12 cellular contexts compared by ENCODE assay signal in the genomic region with DNA sequence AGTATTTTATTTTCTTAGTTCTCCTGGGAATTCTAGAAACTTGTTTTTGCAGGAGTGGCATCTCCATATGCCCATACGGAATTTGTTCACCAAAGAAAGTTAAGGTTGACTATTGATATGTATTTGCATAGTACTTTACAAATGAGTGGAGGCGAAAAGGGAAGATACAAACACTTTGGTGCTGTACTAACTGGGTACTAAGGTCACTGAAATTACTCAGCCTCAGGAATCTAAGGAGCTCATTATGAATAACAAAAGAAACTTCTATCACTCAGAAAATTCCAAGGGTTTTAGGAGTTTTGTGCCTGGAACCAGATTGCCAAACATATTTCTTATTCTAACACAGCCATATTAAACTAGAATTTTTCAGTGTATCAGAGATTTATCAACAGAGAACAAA. TPM values are rescaled to one million over a fixed set of nuclear protein-coding genes. Genes with fewer than 3 reads are reported as not detected.
DNase-seq lines count a peak whose midpoint lies in the region; ATAC-seq, FAIRE-seq and TF ChIP-seq lines count a peak whose summit lies in the region.
"Had no signal": no experiment of that assay in that cellular context is flagged by ENCODE, and none has a peak within 500 bp of the region (broad histone marks: within the 10 kb centered on the region; RNA-seq: fewer than 3 reads in every experiment).

No MANE protein-coding gene starts in this region.

- POLR2A ChIA-PET in GM12878 (lab: Charles Lee), result no interaction called here

- peak; percentile 34 for ATAC-seq in GM19023 (IDR thresholded peaks at IDR 0.05; ENCODE audit: unreplicated experiment)
- ATAC-seq in HG02885 (IDR thresholded peaks at IDR 0.05; ENCODE audit: poor library complexity, unreplicated experiment), result peak; percentile 63
- peak; percentile 71 for ATAC-seq in GM12878
- no peak for ATAC-seq in HG03108 (IDR thresholded peaks at IDR 0.05; ENCODE audit: unreplicated experiment)
- ATAC-seq in omental fat pad (ENCODE audit: low FRiP score), result no peak
- ATAC-seq: naive thymus-derived CD8-positive, alpha-beta T cell had no signal

- no peak for TF ChIP-seq EP300 in GM12878 (IDR thresholded peaks at IDR 0.05; ENCODE audit: borderline replicate concordance in 1 of 2, control insufficient read depth in 1 of 2, low read depth in 2 of 2, low read length in 2 of 2)

- H3K9ac ChIP-seq in GM12878 (ENCODE audit: control insufficient read depth, insufficient read depth, low read length), result no peak overlapping the region

- 2% methylated on average over 2 of the region's 2 CpGs for WGBS in GM12878 (ENCODE audit: insufficient coverage, insufficient replicate concordance, low lambda C conversion rate, missing lambda C conversion rate)

- CTCF ChIA-PET in GM12878 (lab: Yijun Ruan, JAX), result interaction anchor here (0.9 to 3.9 kb wide), 10 partner anchors 9 to 132 kb away, joined by 3 to 95 read pairs (median 4); no protein-coding TSS in a partner anchor

- no peak overlapping the region for H3K27ac ChIP-seq in GM12878 (ENCODE audit: control insufficient read depth, insufficient read depth)
- H3K27ac ChIP-seq: ascending aorta had no signal

- no peaks in the 10 kb centered on the region for H3K4me1 ChIP-seq in GM12878 (ENCODE audit: control insufficient read depth, insufficient read depth, low read length)
- H3K4me1 ChIP-seq: ascending aorta had no signal

- DNase-seq in GM12878 (ENCODE audit: low read depth, low spot score), result no peak
- no peak for DNase-seq in neural crest cell (ENCODE audit: low read depth, low spot score)
- DNase-seq in COLO829 (ENCODE audit: low spot score), result no peak
- no peak for DNase-seq in NCI-H1105 (lab: John Stamatoyannopoulos, UW)
- DNase-seq in omental fat pad (ENCODE audit: low spot score), result no peak
- DNase-seq: activated T-cell treated with anti-CD3 and anti-CD28 coated beads for 4 hours, NCI-H2227 treated with DMSO at 0.1 percent for 48 hours had no signal

- BruUV-seq in GM12878 (replicated peaks; lab: Mats Ljungman, UMichigan), result no TSS peak

- in situ Hi-C loops in GM12878 (cut with MboI), result no loop called here

- no peak for FAIRE-seq in GM12878 (lab: Jason Lieb, UNC)

- peaks cover 13% of the 10 kb centered on the region for H3K4me1 Mint-ChIP-seq in neural crest cell

- H3K79me2 ChIP-seq in GM12878 (ENCODE audit: control insufficient read depth, insufficient read depth, low read length), result no peaks in the 10 kb centered on the region

- H3K9me3 Mint-ChIP-seq in neural crest cell, result no peaks in the 10 kb centered on the region
- H3K9me3 Mint-ChIP-seq: naive thymus-derived CD8-positive, alpha-beta T cell had no signal

- SMC1A ChIA-PET in GM12878 (lab: Charles Lee; ENCODE audit: uncharacterized antibody, unreplicated experiment), result interaction anchor here (0.6 to 2.3 kb wide), 17 partner anchors 10 to 1344 kb away, joined by 3 to 37 read pairs (median 4); no protein-coding TSS in a partner anchor

- H3K27ac Mint-ChIP-seq in neural crest cell (ENCODE audit: unreplicated experiment), result no peak overlapping the region

- intact Hi-C loops in GM12878 (cut with micrococcal nuclease; ENCODE audit: unreplicated experiment), result loop anchor here (1.0 to 10.0 kb wide), 3 partner anchors 103 to 898 kb away; no protein-coding TSS in a partner anchor

- no peak overlapping the region for H3K4me2 ChIP-seq in GM12878 (ENCODE audit: control insufficient read depth, insufficient read depth)

- no peaks in the 10 kb centered on the region for H3K36me3 ChIP-seq in GM12878 (ENCODE audit: control insufficient read depth in 2 of 2, insufficient read depth in 2 of 2, low read length in 1 of 2)
- H3K36me3 ChIP-seq: ascending aorta had no signal

- TF ChIP-seq CTCF in GM12878 (IDR thresholded peaks at IDR 0.05 in 2 of 3, conservative IDR thresholded peaks at IDR 0.05 in 1 of 3; ENCODE audit: control insufficient read depth in 2 of 3, extremely low read depth in 1 of 3, insufficient read depth in 1 of 3, low read depth in 3 of 3, low read length in 3 of 3) (no peak), neural crest cell (conservative IDR thresholded peaks at IDR 0.05) (no peak), omental fat pad (IDR thresholded peaks at IDR 0.05) (no peak)

- no peak for TF ChIP-seq POLR2A in GM12878 (IDR thresholded peaks at IDR 0.05; ENCODE audit: low read depth, low read length)

- peak overlapping the region; percentile 15 for H3K4me3 Mint-ChIP-seq in neural crest cell

- no peaks in the 10 kb centered on the region; a peak in 1 of 4 replicates for H3K27me3 ChIP-seq in GM12878 (replicated peaks in 1 of 2; ENCODE audit: control insufficient read depth in 2 of 2, insufficient read depth in 2 of 2, low read length in 1 of 2)
- H3K27me3 ChIP-seq: ascending aorta had no signal

- H3K27me3 Mint-ChIP-seq in neural crest cell (ENCODE audit: low read depth), result no peaks in the 10 kb centered on the region

- H3K4me3 ChIP-seq in GM12878, result no peak overlapping the region

- RAD21 ChIA-PET in GM12878 (lab: Charles Lee; ENCODE audit: unreplicated experiment), result interaction anchor here (0.7 to 2.9 kb wide), 6 partner anchors 68 to 1344 kb away, joined by 3 to 33 read pairs (median 4); no protein-coding TSS in a partner anchor

- H2AFZ ChIP-seq in GM12878 (ENCODE audit: control insufficient read depth, low read depth, low read length), result no peak overlapping the region

- no peak for TF ChIP-seq RAD21 in GM12878 (IDR thresholded peaks at IDR 0.05; ENCODE audit: insufficient read depth, low read depth, low read length)

- H4K20me1 ChIP-seq in GM12878 (ENCODE audit: control insufficient read depth, insufficient read depth), result no peaks in the 10 kb centered on the region

- no peaks in the 10 kb centered on the region; the same call in 2 of the 3 replicates for H3K9me3 ChIP-seq in GM12878 (replicated peaks; ENCODE audit: control insufficient read depth, insufficient read depth, low read length)
- H3K9me3 ChIP-seq: ascending aorta had no signal

- no peaks in the 10 kb centered on the region for H3K36me3 Mint-ChIP-seq in neural crest cell (ENCODE audit: low read depth)
- H3K36me3 Mint-ChIP-seq: naive thymus-derived CD8-positive, alpha-beta T cell had no signal

TF ChIP-seq in GM12878, 131 proteins besides CTCF, POLR2A, EP300 and RAD21 (continues in another document):
- TF ChIP-seq ZNF384 (IDR thresholded peaks at IDR 0.05; ENCODE audit: borderline replicate concordance, low read depth, low read length) (no peak), USF1 (IDR thresholded peaks at IDR 0.05; ENCODE audit: borderline replicate concordance, extremely low read length, insufficient read depth, low read depth, low read length) (no peak), FOXK2 (IDR thresholded peaks at IDR 0.05) (no peak), TBL1XR1 (IDR thresholded peaks at IDR 0.05; ENCODE audit: low read depth, low read length) (no peak), TCF3 (IDR thresholded peaks at IDR 0.05; ENCODE audit: borderline replicate concordance, insufficient read depth, low read depth, low read length) (no peak), SREBF2 (IDR thresholded peaks at IDR 0.05; ENCODE audit: low read length) (no peak)
- TF ChIP-seq, protein P1, sequence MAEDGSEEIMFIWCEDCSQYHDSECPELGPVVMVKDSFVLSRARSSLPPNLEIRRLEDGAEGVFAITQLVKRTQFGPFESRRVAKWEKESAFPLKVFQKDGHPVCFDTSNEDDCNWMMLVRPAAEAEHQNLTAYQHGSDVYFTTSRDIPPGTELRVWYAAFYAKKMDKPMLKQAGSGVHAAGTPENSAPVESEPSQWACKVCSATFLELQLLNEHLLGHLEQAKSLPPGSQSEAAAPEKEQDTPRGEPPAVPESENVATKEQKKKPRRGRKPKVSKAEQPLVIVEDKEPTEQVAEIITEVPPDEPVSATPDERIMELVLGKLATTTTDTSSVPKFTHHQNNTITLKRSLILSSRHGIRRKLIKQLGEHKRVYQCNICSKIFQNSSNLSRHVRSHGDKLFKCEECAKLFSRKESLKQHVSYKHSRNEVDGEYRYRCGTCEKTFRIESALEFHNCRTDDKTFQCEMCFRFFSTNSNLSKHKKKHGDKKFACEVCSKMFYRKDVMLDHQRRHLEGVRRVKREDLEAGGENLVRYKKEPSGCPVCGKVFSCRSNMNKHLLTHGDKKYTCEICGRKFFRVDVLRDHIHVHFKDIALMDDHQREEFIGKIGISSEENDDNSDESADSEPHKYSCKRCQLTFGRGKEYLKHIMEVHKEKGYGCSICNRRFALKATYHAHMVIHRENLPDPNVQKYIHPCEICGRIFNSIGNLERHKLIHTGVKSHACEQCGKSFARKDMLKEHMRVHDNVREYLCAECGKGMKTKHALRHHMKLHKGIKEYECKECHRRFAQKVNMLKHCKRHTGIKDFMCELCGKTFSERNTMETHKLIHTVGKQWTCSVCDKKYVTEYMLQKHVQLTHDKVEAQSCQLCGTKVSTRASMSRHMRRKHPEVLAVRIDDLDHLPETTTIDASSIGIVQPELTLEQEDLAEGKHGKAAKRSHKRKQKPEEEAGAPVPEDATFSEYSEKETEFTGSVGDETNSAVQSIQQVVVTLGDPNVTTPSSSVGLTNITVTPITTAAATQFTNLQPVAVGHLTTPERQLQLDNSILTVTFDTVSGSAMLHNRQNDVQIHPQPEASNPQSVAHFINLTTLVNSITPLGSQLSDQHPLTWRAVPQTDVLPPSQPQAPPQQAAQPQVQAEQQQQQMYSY (CRISPR knock-in tag; IDR thresholded peaks at IDR 0.05), result no peak

RNA-seq across cellular contexts. Expression of gene TMPRSS11B, which starts 27.4 kb away (rescaled TPM):
- total RNA-seq in GM12878 (2013; cell fraction: nucleolus; rRNA removed), result not detected in 2 replicates
- total RNA-seq in GM12878 (2014; rRNA removed) (not detected in 2 replicates), GM12878 (2014; rRNA removed; fragmentation: Illumina TruSeq; extraction: Trizol) (not detected in 2 replicates), GM12878 (2021) (not detected in 2 replicates), neural crest cell (not detected in 2 replicates), omental fat pad (not detected)
- not detected for polyA plus RNA-seq in GM12878 (2011; ENCODE audit: low read depth)
- polyA plus RNA-seq in GM12878 (2011; rRNA removed) (0.12 TPM in 1 of 2 replicates, not detected in the other), GM12878 (2014; fragmentation: Illumina TruSeq; extraction: Trizol) (not detected in 2 replicates), GM12878 (2014; fragmentation: Nextera tagmentation; extraction: Ambion mirVana) (not detected), GM12878 (2014; rRNA removed) (not detected in 2 replicates), GM12878 (2016; fragmentation: Nextera tagmentation; extraction: Ambion mirVana) (not detected)
- 0.01 TPM in 1 of 2 replicates, not detected in the other for polyA plus RNA-seq in GM12878 (2011; cell fraction: cytosol; rRNA removed)
- polyA plus RNA-seq in GM12878 (2011; cell fraction: nucleus; rRNA removed), result not detected in 2 replicates
- not detected in 2 replicates for polyA plus RNA-seq in GM12878 (2012)
- polyA minus RNA-seq in GM12878 (2011; rRNA and poly(A)+ RNA removed), result not detected in 2 replicates
- polyA minus RNA-seq in GM12878 (2011; cell fraction: cytosol; rRNA and poly(A)+ RNA removed), result not detected in 2 replicates
- polyA minus RNA-seq in GM12878 (2011; cell fraction: nucleus; rRNA and poly(A)+ RNA removed), result not detected in 2 replicates
- total RNA-seq: ascending aorta; naive thymus-derived CD8-positive, alpha-beta T cell had no signal
- polyA plus RNA-seq: naive thymus-derived CD8-positive, alpha-beta T cell had no signal

Comparison
In these comparisons a context has a peak if more than half of its experiments do, and no peak if none do; other contexts are left out.
1. ATAC-seq: peak in GM19023 (single experiment), HG02885 (single experiment) and GM12878 (single experiment); none in HG03108 (single experiment) and omental fat pad (single experiment).